8 cellular contexts compared by ENCODE assay signal in genomic region chr1:165592945-165593823, GRCh38. TPM values are rescaled to one million over a fixed set of nuclear protein-coding genes. Genes with fewer than 3 reads are reported as not detected.
DNase-seq lines count a peak whose midpoint lies in the region; ATAC-seq, FAIRE-seq and TF ChIP-seq lines count a peak whose summit lies in the region.

No MANE protein-coding gene starts in this region.

- no peak for TF ChIP-seq EP300 in upper lobe of left lung (IDR thresholded peaks at IDR 0.05)

- H3F3A ChIP-seq in Loucy (ENCODE audit: low read depth) = no peaks in the 10 kb centered on the region

- H3K36me3 ChIP-seq in Loucy (ENCODE audit: insufficient read depth, low read length) = no peaks in the 10 kb centered on the region
- no peaks in the 10 kb centered on the region for H3K36me3 ChIP-seq in pancreas
- no peaks in the 10 kb centered on the region for H3K36me3 ChIP-seq in upper lobe of left lung

- H3K4me2 ChIP-seq in Loucy (ENCODE audit: low read depth, low read length, poor library complexity, severe bottlenecking) = peak overlapping the region; percentile 38

- no peaks in the 10 kb centered on the region for H4K20me1 ChIP-seq in Loucy (ENCODE audit: insufficient read depth, low read length, poor library complexity, severe bottlenecking)

- no peak overlapping the region for H3K27ac ChIP-seq in pancreas
- no peak overlapping the region for H3K27ac ChIP-seq in upper lobe of left lung

- TF ChIP-seq CTCF in Loucy (conservative IDR thresholded peaks at IDR 0.05; ENCODE audit: low read length) = peak; percentile 97
- peak; percentile 79 to 92 (median 89) for TF ChIP-seq CTCF in pancreas (IDR thresholded peaks at IDR 0.05)
- peak; percentile 87 to 93 (median 93) for TF ChIP-seq CTCF in upper lobe of left lung (IDR thresholded peaks at IDR 0.05)

- H3K27me3 ChIP-seq in Loucy (ENCODE audit: insufficient read depth, low read length, poor library complexity, severe bottlenecking) (peaks cover 33% of the 10 kb centered on the region), pancreas (peaks cover 0 to 10% (median 5%) of the 10 kb centered on the region in 4 donors), upper lobe of left lung (no peaks in the 10 kb centered on the region)

- no peak overlapping the region for H2AFZ ChIP-seq in Loucy (ENCODE audit: low read length)

- H3K4me3 ChIP-seq in Loucy (ENCODE audit: low read length, poor library complexity, severe bottlenecking) (no peak overlapping the region), pancreas (no peak overlapping the region), upper lobe of left lung (no peak overlapping the region)

- H3K9me3 ChIP-seq in Loucy (ENCODE audit: insufficient read depth, low read depth, low read length) (no peaks in the 10 kb centered on the region), pancreas (no peaks in the 10 kb centered on the region), upper lobe of left lung (no peaks in the 10 kb centered on the region)

- FAIRE-seq in pancreas (lab: Jason Lieb, UNC) = peak; percentile 93

- ATAC-seq in Right ventricle myocardium superior (ENCODE audit: poor library complexity) (peak; percentile 66), pancreas (peak; percentile 51 to 85 (median 75)), upper lobe of left lung (ENCODE audit: low FRiP score in 2 of 2) (peak in 1 of 2 donors; percentile 81)

- peaks cover 6% of the 10 kb centered on the region for H3K4me1 ChIP-seq in Loucy (ENCODE audit: insufficient read depth, low read length, poor library complexity, severe bottlenecking)
- no peaks in the 10 kb centered on the region for H3K4me1 ChIP-seq in pancreas
- H3K4me1 ChIP-seq in upper lobe of left lung = peaks cover 0 to 13% (median 4%) of the 10 kb centered on the region in 4 donors

- H3K9me2 ChIP-seq in Loucy (replicated peaks; ENCODE audit: low read depth, low read length) = no peaks in the 10 kb centered on the region

- intact Hi-C loops in Right ventricle myocardium superior (cut with DNase I) = loop anchor here (2.0 kb wide), 2 partner anchors 188 to 200 kb away; no protein-coding TSS in a partner anchor
- intact Hi-C loops in cardiac septum (cut with DNase I) = loop anchor here (1.0 to 5.0 kb wide), 4 partner anchors 46 to 200 kb away; no protein-coding TSS in a partner anchor
- intact Hi-C loops in pancreas (cut with DNase I) = loop anchor here in 2 of 3 donors (5.0 kb wide), 2 partner anchors 191 to 196 kb away; no protein-coding TSS in a partner anchor

- no peak overlapping the region for H3K9ac ChIP-seq in Loucy (ENCODE audit: low read depth, low read length, poor library complexity, severe bottlenecking)

- H3K79me2 ChIP-seq in Loucy (ENCODE audit: insufficient read depth, low read length) = no peaks in the 10 kb centered on the region

- DNase-seq in Right ventricle myocardium superior (peak; percentile 37), cardiac septum (ENCODE audit: low spot score) (no peak), SHP77 treated with DMSO at 0.1 percent for 48 hours (lab: John Stamatoyannopoulos, UW) (peak; percentile 17), foreskin melanocyte (peak; percentile 68), pancreas (peak in 5 of 6 donors; percentile 46 to 83 (median 66)), upper lobe of left lung (peak in 1 of 2 donors; percentile 70)
- peak; percentile 40 for DNase-seq in activated effector memory CD4-positive, alpha-beta T cell treated with Interleukin-2 at 50 U/mL for 16 hours

- WGBS in pancreas, 2 donors = 0 to 1% methylated on average over 10 of the region's 10 CpGs
- WGBS in upper lobe of left lung, 2 donors = 1 to 2% methylated on average over 10 of the region's 10 CpGs

- no peak for TF ChIP-seq POLR2A in upper lobe of left lung (IDR thresholded peaks at IDR 0.05)

RNA-seq across cellular contexts. Expression of gene MGST3, which starts 37.9 kb away (rescaled TPM):
- 601 TPM for total RNA-seq in Right ventricle myocardium superior
- total RNA-seq in cardiac septum = 998 TPM
- 10 to 100 TPM; 46.1 to 78.7 (median 49.9) TPM for total RNA-seq in pancreas
- polyA plus RNA-seq in pancreas = 100 to 1,000 TPM in 1 of 2 donors, 10 to 100 TPM in 1; 63.4 to 112 TPM
- 100 to 1,000 TPM in 5 of 6 donors, 10 to 100 TPM in 1; 49.2 to 250 (median 202) TPM for total RNA-seq in upper lobe of left lung

RNA-seq across cellular contexts. Expression of gene LRRC52, which starts 49.4 kb away (rescaled TPM):
- total RNA-seq in Right ventricle myocardium superior (0.38 TPM), cardiac septum (not detected), pancreas (not detected), upper lobe of left lung (1 to 10 TPM in 1 of 6 donors, under 1 TPM in 2, not detected in 3; 0.44 to 1.7 (median 0.46) TPM)
- polyA plus RNA-seq in pancreas = not detected
